ENCODE assay signal across 10 cellular contexts in genomic region chr2:61658841-61659780, GRCh38.
A peak's percentile ranks its signal among the peaks of the same experiment; 100 is the strongest.
DNase-seq lines count a peak whose midpoint lies in the region; ATAC-seq and TF ChIP-seq lines count a peak whose summit lies in the region.
"Had no signal": no experiment of that assay in that cellular context is flagged by ENCODE, and none has a peak within 500 bp of the region (broad histone marks: within the 10 kb centered on the region; RNA-seq: fewer than 3 reads in every experiment).

No MANE protein-coding gene starts in this region.

- DNase-seq in Calu3 (peak; percentile 48), SK-N-DZ (ENCODE audit: low spot score) (peak; percentile 54), foreskin keratinocyte (peak in 1 of 2 donors; percentile 27), psoas muscle (no peak), NCI-H187 treated with DMSO at 0.1 percent for 48 hours (lab: John Stamatoyannopoulos, UW) (no peak), HuH-7 (ENCODE audit: low spot score) (no peak)

- CTCF ChIA-PET in Calu3 (lab: Charles Lee): interaction anchor here (0.9 to 2.1 kb wide), 6 partner anchors 11 to 227 kb away, joined by 3 to 15 read pairs (median 4); partner anchors contain the start of gene XPO1
- CTCF ChIA-PET in HEK293 (lab: Yijun Ruan, JAX): interaction anchor here (0.5 to 1.5 kb wide), 24 partner anchors 12 to 953 kb away, joined by 3 to 6 read pairs (median 3); no protein-coding TSS in a partner anchor

- H3K36me3 Mint-ChIP-seq in Calu3 (ENCODE audit: insufficient read depth, unreplicated experiment): peaks cover 8% of the 10 kb centered on the region

- no peak overlapping the region for H3K4me3 ChIP-seq in HEK293 (ENCODE audit: low read depth, low read length)
- no peak overlapping the region for H3K4me3 ChIP-seq in psoas muscle
- H3K4me3 ChIP-seq: SJCRH30 had no signal

- H3K9me3 ChIP-seq in HEK293 (ENCODE audit: control insufficient read depth, insufficient read depth, low read depth, low read length): no peaks in the 10 kb centered on the region
- H3K9me3 ChIP-seq in psoas muscle: no peaks in the 10 kb centered on the region
- H3K9me3 ChIP-seq: neutrophil, SJCRH30 had no signal

- H3K4me1 ChIP-seq in HEK293 (ENCODE audit: control insufficient read depth, insufficient read depth, low read length): no peaks in the 10 kb centered on the region
- no peaks in the 10 kb centered on the region for H3K4me1 ChIP-seq in foreskin keratinocyte
- peaks cover 25% of the 10 kb centered on the region for H3K4me1 ChIP-seq in psoas muscle
- H3K4me1 ChIP-seq: SJCRH30 had no signal

- H3K9me3 Mint-ChIP-seq in Calu3 (ENCODE audit: low read depth, unreplicated experiment): no peaks in the 10 kb centered on the region

- TF ChIP-seq CTCF in Calu3 (IDR thresholded peaks at IDR 0.05; ENCODE audit: unreplicated experiment) (peak; percentile 45), HEK293 (tag by site-specific recombination; IDR thresholded peaks at IDR 0.05) (no peak), foreskin keratinocyte (conservative IDR thresholded peaks at IDR 0.05) (peak; percentile 73), psoas muscle (IDR thresholded peaks at IDR 0.05) (peak; percentile 46)

- no peaks in the 10 kb centered on the region for H3K27me3 Mint-ChIP-seq in Calu3 (ENCODE audit: unreplicated experiment)

- peak; percentile 21 for ATAC-seq in foreskin keratinocyte
- peak; percentile 88 to 95 (median 91) for ATAC-seq in psoas muscle
- no peak for ATAC-seq in GM21390 (IDR thresholded peaks at IDR 0.05; ENCODE audit: unreplicated experiment)

- H3K27ac Mint-ChIP-seq in Calu3 (ENCODE audit: unreplicated experiment): peak overlapping the region; percentile 95

- H3K4me1 Mint-ChIP-seq in Calu3 (ENCODE audit: low read depth, unreplicated experiment): peaks cover 53% of the 10 kb centered on the region

- WGBS in psoas muscle, 3 donors: 35 to 55% (median 43%) methylated on average over 3 of the region's 3 CpGs

- intact Hi-C loops in Calu3 (cut with micrococcal nuclease; ENCODE audit: unreplicated experiment): loop anchor here (1.0 kb wide), 1 partner anchor 122 kb away; no protein-coding TSS in a partner anchor
- intact Hi-C loops in psoas muscle (cut with DNase I): loop anchor here in 1 of 2 donors (1.0 kb wide), 1 partner anchor 121 kb away; the partner anchor contains the start of gene XPO1

- H3K27ac ChIP-seq in HEK293 (ENCODE audit: extremely low read depth, low read depth, low read length): no peak overlapping the region
- H3K27ac ChIP-seq in foreskin keratinocyte: no peak overlapping the region
- peak overlapping the region; percentile 91 for H3K27ac ChIP-seq in psoas muscle
- H3K27ac ChIP-seq: neutrophil, SJCRH30 had no signal

- H3K4me3 Mint-ChIP-seq in Calu3 (ENCODE audit: low read depth, unreplicated experiment): peak overlapping the region; percentile 39

- H3K27me3 ChIP-seq in foreskin keratinocyte: no peaks in the 10 kb centered on the region
- H3K27me3 ChIP-seq in psoas muscle (ENCODE audit: insufficient read depth in 3 of 3, low read length in 2 of 3): no peaks in the 10 kb centered on the region
- H3K27me3 ChIP-seq: neutrophil, SJCRH30 had no signal

- H3K36me3 ChIP-seq in HEK293 (ENCODE audit: control insufficient read depth in 2 of 2, insufficient read depth in 1 of 2, low read length in 2 of 2): no peaks in the 10 kb centered on the region
- no peaks in the 10 kb centered on the region for H3K36me3 ChIP-seq in psoas muscle (ENCODE audit: insufficient read depth in 1 of 2, low read depth in 1 of 2)
- H3K36me3 ChIP-seq: neutrophil, SJCRH30 had no signal

- POLR2A ChIA-PET in HEK293 (lab: Yijun Ruan, JAX): interaction anchor here (0.7 kb wide), 1 partner anchor 102 kb away, joined by 3 read pairs; no protein-coding TSS in a partner anchor

- BruUV-seq in Calu3 (replicated peaks; lab: Mats Ljungman, UMichigan): no TSS peak

TF ChIP-seq in HEK293, 187 proteins besides CTCF, POLR2A, EP300 and RAD21:
- TF ChIP-seq ZNF654 (tag by site-specific recombination; IDR thresholded peaks at IDR 0.05; ENCODE audit: low read depth): peak; percentile 64
- no peak for TF ChIP-seq ZNF114 (tag by site-specific recombination; IDR thresholded peaks at IDR 0.05)
- peak; percentile 50; the same call in 1 of the 2 replicates for TF ChIP-seq ZNF585B (tag by site-specific recombination; IDR thresholded peaks at IDR 0.05)
- TF ChIP-seq ZFP37 (tag by site-specific recombination; IDR thresholded peaks at IDR 0.05): no peak
- no peak for TF ChIP-seq ZNF121 (tag by site-specific recombination; IDR thresholded peaks at IDR 0.05)

Comparison
In these comparisons a context has a peak if more than half of its experiments do, and no peak if none do; other contexts are left out.
1. DNase-seq: peak in Calu3 (single experiment) and SK-N-DZ (single experiment); none in psoas muscle (0 of 2), NCI-H187 treated with DMSO at 0.1 percent for 48 hours (single experiment) and HuH-7 (single experiment).